Comparison of ENCODE assay signal across 12 cellular contexts in genomic region chr14:39581474-39581873, GRCh38.
DNase-seq lines count a peak whose midpoint lies in the region; ATAC-seq, FAIRE-seq and TF ChIP-seq lines count a peak whose summit lies in the region.
"Had no signal": no experiment of that assay in that cellular context is flagged by ENCODE, and none has a peak within 500 bp of the region (broad histone marks: within the 10 kb centered on the region; RNA-seq: fewer than 3 reads in every experiment).

No MANE protein-coding gene starts in this region.

- TF ChIP-seq POLR2A in HCT116 (IDR thresholded peaks at IDR 0.05; ENCODE audit: borderline replicate concordance, extremely low read depth, insufficient read depth, insufficient read length) (no peak), suprapubic skin (IDR thresholded peaks at IDR 0.05) (no peak)

- no peak for TF ChIP-seq EP300 in suprapubic skin (IDR thresholded peaks at IDR 0.05)

- peak; percentile 32 for TF ChIP-seq RAD21 in HCT116 (IDR thresholded peaks at IDR 0.05; ENCODE audit: low read depth)

- no peak overlapping the region for H3K4me2 ChIP-seq in HCT116 (ENCODE audit: low read length)

- H3K9ac ChIP-seq in HCT116 (ENCODE audit: low read length): no peak overlapping the region

- H3K27ac ChIP-seq in HCT116 (ENCODE audit: low read depth, low read length) (no peak overlapping the region), suprapubic skin (no peak overlapping the region)
- H3K27ac ChIP-seq: cardiac muscle cell, esophagus muscularis mucosa had no signal

- H4K20me1 ChIP-seq in HCT116 (ENCODE audit: insufficient read depth): no peaks in the 10 kb centered on the region

- intact Hi-C loops in HCT116 (cut with micrococcal nuclease): no loop called here

- no peaks in the 10 kb centered on the region for H3K9me2 ChIP-seq in HCT116 (ENCODE audit: insufficient read depth)

- H3K4me3 ChIP-seq in HCT116 (replicated peaks in 1 of 2; ENCODE audit: low read depth in 1 of 2, low read length in 2 of 2) (no peak overlapping the region), suprapubic skin (no peak overlapping the region)
- H3K4me3 ChIP-seq: cardiac muscle cell, esophagus muscularis mucosa had no signal

- H3K36me3 ChIP-seq in HCT116 (ENCODE audit: control insufficient read depth in 1 of 2, insufficient read depth in 2 of 2, low read length in 2 of 2) (no peaks in the 10 kb centered on the region), suprapubic skin (no peaks in the 10 kb centered on the region)
- H3K36me3 ChIP-seq: cardiac muscle cell, esophagus muscularis mucosa had no signal

- H3K79me2 ChIP-seq in HCT116 (ENCODE audit: insufficient read depth, low read length): no peaks in the 10 kb centered on the region

- 50% methylated on average over 2 of the region's 2 CpGs for WGBS in suprapubic skin

- CTCF ChIA-PET in HCT116 (lab: Charles Lee): no interaction called here

- H3K9me3 ChIP-seq in HCT116 (ENCODE audit: control insufficient read depth in 1 of 2, insufficient read depth in 1 of 2, low read depth in 1 of 2, low read length in 2 of 2): no peaks in the 10 kb centered on the region
- H3K9me3 ChIP-seq in suprapubic skin: peaks cover 4% of the 10 kb centered on the region

- TF ChIP-seq CTCF in HCT116 (IDR thresholded peaks at IDR 0.05 in 2 of 3, conservative IDR thresholded peaks at IDR 0.05 in 1 of 3; ENCODE audit: borderline replicate concordance in 1 of 3, insufficient read depth in 1 of 3, low read depth in 2 of 3, low read length in 2 of 3) (peak in 2 of 3 experiments; percentile 8 to 47; a peak in 2 of 6 replicates), suprapubic skin (IDR thresholded peaks at IDR 0.05) (no peak)

- POLR2A ChIA-PET in HCT116 (lab: Charles Lee): no interaction called here

- H3K27me3 ChIP-seq in HCT116 (ENCODE audit: insufficient read depth, low read length) (no peaks in the 10 kb centered on the region), suprapubic skin (no peaks in the 10 kb centered on the region)
- H3K27me3 ChIP-seq: cardiac muscle cell, esophagus muscularis mucosa had no signal

- ATAC-seq in HCT116 (no peak), HG03565 (IDR thresholded peaks at IDR 0.05; ENCODE audit: unreplicated experiment) (no peak)

- DNase-seq in HCT116 (ENCODE audit: low read depth, low spot score) (no peak), SK-MEL-5 (ENCODE audit: low read depth, low spot score) (peak; percentile 5), kidney tubule cell (ENCODE audit: low spot score) (peak; percentile 7), ureter (ENCODE audit: low spot score) (no peak), suprapubic skin (ENCODE audit: low spot score in 2 of 2) (no peak)
- DNase-seq: DMS153, islet precursor cell, NCI-H2081 treated with DMSO at 0.1 percent for 48 hours had no signal

- H2AFZ ChIP-seq in HCT116 (ENCODE audit: low read depth, low read length, poor library complexity, severe bottlenecking): no peak overlapping the region

- no TSS peak for BruUV-seq in HCT116 (replicated peaks; lab: Mats Ljungman, UMichigan)

- in situ Hi-C loops in SK-MEL-5 (cut with HindIII; ENCODE audit: low pct_unique_long_range_greater_than_20kb, low sequenced_read_pairs): no loop called here

- H3K4me1 ChIP-seq in HCT116 (ENCODE audit: control insufficient read depth in 1 of 2, insufficient read depth in 2 of 2, low read length in 2 of 2) (no peaks in the 10 kb centered on the region), suprapubic skin (no peaks in the 10 kb centered on the region)
- H3K4me1 ChIP-seq: esophagus muscularis mucosa had no signal

- RAD21 ChIA-PET in HCT116 (lab: Charles Lee; ENCODE audit: low non-redundant PET in 1 of 2, low total read pairs in 2 of 2, uncharacterized antibody in 2 of 2, unreplicated experiment in 2 of 2): no interaction called here

- peak; percentile 23 for FAIRE-seq in G401.6 (lab: Jason Lieb, UNC)

TF ChIP-seq in HCT116, 20 proteins besides CTCF, POLR2A, EP300 and RAD21:
- TF ChIP-seq ZFX (IDR thresholded peaks at IDR 0.05) (no peak), ELF1 (IDR thresholded peaks at IDR 0.05; ENCODE audit: borderline replicate concordance, low read depth) (no peak), POLR2AphosphoS5 (IDR thresholded peaks at IDR 0.05; ENCODE audit: low read depth, low read length) (no peak), MAX (IDR thresholded peaks at IDR 0.05) (no peak), ZBTB33 (IDR thresholded peaks at IDR 0.05; ENCODE audit: extremely low read depth, insufficient replicate concordance, low read length) (no peak), SP1 (IDR thresholded peaks at IDR 0.05; ENCODE audit: low read depth) (no peak), EZH2phosphoT487 (IDR thresholded peaks at IDR 0.05; ENCODE audit: borderline replicate concordance) (no peak)

Comparison
In these comparisons a context has a peak if more than half of its experiments do, and no peak if none do; other contexts are left out.
1. DNase-seq: peak in SK-MEL-5 (single experiment) and kidney tubule cell (single experiment); none in HCT116 (single experiment), ureter (single experiment) and suprapubic skin (0 of 2).
2. CTCF ChIP-seq: peak in HCT116 (2 of 3); none in suprapubic skin (0 of 2).